ENCODE assay signal across 1 cellular context in the genomic region with DNA sequence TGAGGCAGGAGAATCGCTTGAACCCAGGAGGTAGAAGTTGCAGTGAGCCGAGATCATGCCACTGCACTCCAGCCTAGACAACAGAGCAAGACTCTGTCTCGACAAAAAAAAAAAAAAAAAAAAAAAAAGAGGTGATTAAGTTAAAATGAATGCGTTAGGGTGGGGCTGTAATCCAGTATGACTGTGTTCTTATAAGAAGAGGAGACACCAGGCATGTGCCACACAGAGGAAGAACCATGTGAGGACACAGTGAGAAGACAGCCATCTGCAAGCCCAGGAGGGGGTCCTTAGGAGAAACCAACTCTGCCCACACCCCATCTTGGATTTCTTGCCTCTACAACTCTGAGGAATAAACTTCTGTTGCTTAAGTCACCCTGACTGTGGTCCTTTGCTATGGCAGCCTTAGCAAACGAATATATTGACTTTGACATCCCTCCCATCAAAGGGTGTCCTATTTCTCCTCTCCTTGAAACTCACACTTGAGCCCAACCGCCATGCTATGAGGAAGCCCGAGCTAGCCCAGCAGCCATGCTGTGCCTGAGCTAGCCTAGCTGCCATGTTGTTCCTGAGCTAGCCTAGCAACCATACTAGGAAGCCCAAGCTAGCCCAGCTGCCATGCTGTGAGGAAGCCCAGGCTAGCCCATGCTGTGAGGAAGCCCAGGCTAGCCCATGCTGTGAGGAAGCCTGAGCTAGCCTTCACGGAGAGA.
TF ChIP-seq lines count a peak whose summit lies in the region.

No MANE protein-coding gene starts in this region.

TF ChIP-seq in K562, 482 proteins besides CTCF, POLR2A, EP300 and RAD21 (continued from another document):
- TF ChIP-seq YY1 (IDR thresholded peaks at IDR 0.05; ENCODE audit: borderline replicate concordance in 1 of 3, control insufficient read depth in 1 of 3, extremely low read depth in 1 of 3, insufficient read depth in 3 of 3, insufficient read length in 1 of 3, insufficient replicate concordance in 2 of 3, low read depth in 1 of 3, low read length in 2 of 3), result peak in 1 of 3 experiments; percentile 76
- TF ChIP-seq ZKSCAN3 (CRISPR knock-in tag; IDR thresholded peaks at IDR 0.05), result peak; percentile 99
- no peak for TF ChIP-seq CEBPG (CRISPR knock-in tag; IDR thresholded peaks at IDR 0.05)
- TF ChIP-seq CEBPG (tag; conservative IDR thresholded peaks at IDR 0.05 in 1 of 2, IDR thresholded peaks at IDR 0.05 in 1 of 2), result no peak
- TF ChIP-seq, protein P1, sequence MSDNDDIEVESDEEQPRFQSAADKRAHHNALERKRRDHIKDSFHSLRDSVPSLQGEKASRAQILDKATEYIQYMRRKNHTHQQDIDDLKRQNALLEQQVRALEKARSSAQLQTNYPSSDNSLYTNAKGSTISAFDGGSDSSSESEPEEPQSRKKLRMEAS (CRISPR knock-in tag; IDR thresholded peaks at IDR 0.05), result 0 out of 2 replicates have a peak, but pooled peaks have one; percentile 11
- TF ChIP-seq, protein P2, sequence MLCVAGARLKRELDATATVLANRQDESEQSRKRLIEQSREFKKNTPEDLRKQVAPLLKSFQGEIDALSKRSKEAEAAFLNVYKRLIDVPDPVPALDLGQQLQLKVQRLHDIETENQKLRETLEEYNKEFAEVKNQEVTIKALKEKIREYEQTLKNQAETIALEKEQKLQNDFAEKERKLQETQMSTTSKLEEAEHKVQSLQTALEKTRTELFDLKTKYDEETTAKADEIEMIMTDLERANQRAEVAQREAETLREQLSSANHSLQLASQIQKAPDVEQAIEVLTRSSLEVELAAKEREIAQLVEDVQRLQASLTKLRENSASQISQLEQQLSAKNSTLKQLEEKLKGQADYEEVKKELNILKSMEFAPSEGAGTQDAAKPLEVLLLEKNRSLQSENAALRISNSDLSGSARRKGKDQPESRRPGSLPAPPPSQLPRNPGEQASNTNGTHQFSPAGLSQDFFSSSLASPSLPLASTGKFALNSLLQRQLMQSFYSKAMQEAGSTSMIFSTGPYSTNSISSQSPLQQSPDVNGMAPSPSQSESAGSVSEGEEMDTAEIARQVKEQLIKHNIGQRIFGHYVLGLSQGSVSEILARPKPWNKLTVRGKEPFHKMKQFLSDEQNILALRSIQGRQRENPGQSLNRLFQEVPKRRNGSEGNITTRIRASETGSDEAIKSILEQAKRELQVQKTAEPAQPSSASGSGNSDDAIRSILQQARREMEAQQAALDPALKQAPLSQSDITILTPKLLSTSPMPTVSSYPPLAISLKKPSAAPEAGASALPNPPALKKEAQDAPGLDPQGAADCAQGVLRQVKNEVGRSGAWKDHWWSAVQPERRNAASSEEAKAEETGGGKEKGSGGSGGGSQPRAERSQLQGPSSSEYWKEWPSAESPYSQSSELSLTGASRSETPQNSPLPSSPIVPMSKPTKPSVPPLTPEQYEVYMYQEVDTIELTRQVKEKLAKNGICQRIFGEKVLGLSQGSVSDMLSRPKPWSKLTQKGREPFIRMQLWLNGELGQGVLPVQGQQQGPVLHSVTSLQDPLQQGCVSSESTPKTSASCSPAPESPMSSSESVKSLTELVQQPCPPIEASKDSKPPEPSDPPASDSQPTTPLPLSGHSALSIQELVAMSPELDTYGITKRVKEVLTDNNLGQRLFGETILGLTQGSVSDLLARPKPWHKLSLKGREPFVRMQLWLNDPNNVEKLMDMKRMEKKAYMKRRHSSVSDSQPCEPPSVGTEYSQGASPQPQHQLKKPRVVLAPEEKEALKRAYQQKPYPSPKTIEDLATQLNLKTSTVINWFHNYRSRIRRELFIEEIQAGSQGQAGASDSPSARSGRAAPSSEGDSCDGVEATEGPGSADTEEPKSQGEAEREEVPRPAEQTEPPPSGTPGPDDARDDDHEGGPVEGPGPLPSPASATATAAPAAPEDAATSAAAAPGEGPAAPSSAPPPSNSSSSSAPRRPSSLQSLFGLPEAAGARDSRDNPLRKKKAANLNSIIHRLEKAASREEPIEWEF (CRISPR knock-in tag; IDR thresholded peaks at IDR 0.05), result no peak
- TF ChIP-seq ZNF586 (CRISPR knock-in tag; conservative IDR thresholded peaks at IDR 0.05), result no peak
